In the genomic region with DNA sequence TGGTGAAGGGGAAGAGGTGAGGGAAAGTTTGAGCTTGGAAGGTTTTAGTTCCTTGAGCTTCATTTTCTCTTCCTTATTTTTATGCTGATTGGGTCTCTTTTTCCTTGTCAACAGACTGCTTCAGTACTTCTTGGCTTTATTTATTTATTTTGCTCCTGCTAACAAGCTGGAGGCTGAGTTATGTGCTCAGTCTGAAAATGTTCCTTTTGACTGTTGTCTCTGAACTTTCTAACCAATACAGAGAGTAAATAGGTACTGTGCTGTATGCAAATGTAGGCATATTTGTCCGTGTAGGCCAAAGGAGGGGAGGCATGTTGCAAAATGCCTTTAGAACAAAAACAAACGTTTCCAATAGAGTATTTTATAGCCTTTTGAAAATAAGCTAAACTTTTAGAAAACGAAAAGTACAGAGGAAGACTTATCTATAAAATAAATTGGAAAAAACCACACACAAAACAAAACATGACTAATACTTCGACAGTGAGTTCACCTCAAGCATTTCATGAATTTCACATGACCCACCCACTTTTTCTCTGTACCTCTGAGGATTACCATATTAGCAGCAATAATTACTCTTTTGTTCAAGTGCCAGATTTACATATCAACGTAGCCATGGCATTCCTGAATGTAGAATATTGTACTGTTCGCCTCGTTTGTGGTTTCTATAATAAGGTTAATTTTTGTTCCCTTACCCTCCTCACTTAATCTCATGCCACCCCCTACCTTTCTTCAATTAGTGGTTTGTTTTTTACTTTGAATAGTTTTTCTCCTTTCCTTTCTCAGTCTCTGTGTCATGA, we compare ENCODE assay signal across 1 cellular context.
TF ChIP-seq lines count a peak whose summit lies in the region.

No MANE protein-coding gene starts in this region.

TF ChIP-seq in GM12878, 131 proteins besides CTCF, POLR2A, EP300 and RAD21 (continued from another document):
- TF ChIP-seq REST (IDR thresholded peaks at IDR 0.05; ENCODE audit: low read depth, low read length) (no peak), NFIC (IDR thresholded peaks at IDR 0.05; ENCODE audit: low read depth, low read length) (peak; percentile 86), ZNF384 (IDR thresholded peaks at IDR 0.05; ENCODE audit: borderline replicate concordance, low read depth, low read length) (no peak), ZNF592 (IDR thresholded peaks at IDR 0.05) (peak; percentile 59; the same call in 1 of the 2 replicates), TBL1XR1 (IDR thresholded peaks at IDR 0.05; ENCODE audit: low read depth, low read length) (peak; percentile 23; the same call in 1 of the 2 replicates), NBN (IDR thresholded peaks at IDR 0.05) (peak; percentile 54; the same call in 1 of the 2 replicates), JUND (IDR thresholded peaks at IDR 0.05; ENCODE audit: low read depth, low read length) (0 out of 2 replicates have a peak, but pooled peaks have one; percentile 41), DPF2 (IDR thresholded peaks at IDR 0.05) (peak; percentile 70; the same call in 1 of the 2 replicates), POU2F2 (IDR thresholded peaks at IDR 0.05; ENCODE audit: borderline replicate concordance, low read depth, low read length) (peak; percentile 86), SMARCA5 (IDR thresholded peaks at IDR 0.05) (peak; percentile 15; the same call in 1 of the 2 replicates), KAT2A (conservative IDR thresholded peaks at IDR 0.05; ENCODE audit: control insufficient read depth, low read depth, low read length) (no peak), SMC3 (IDR thresholded peaks at IDR 0.05; ENCODE audit: borderline replicate concordance, low read length) (0 out of 2 replicates have a peak, but pooled peaks have one; percentile 8), RUNX3 (IDR thresholded peaks at IDR 0.05; ENCODE audit: low read length) (peak; percentile 89), NR2F1 (conservative IDR thresholded peaks at IDR 0.05) (peak; percentile 48; the same call in 1 of the 2 replicates), FOXM1 (IDR thresholded peaks at IDR 0.05; ENCODE audit: low read depth, low read length) (peak; percentile 67; the same call in 1 of the 2 replicates), CREB1 (IDR thresholded peaks at IDR 0.05; ENCODE audit: low read depth) (0 out of 2 replicates have a peak, but pooled peaks have one; percentile 10), MYC (IDR thresholded peaks at IDR 0.05; ENCODE audit: insufficient read depth, insufficient read length, insufficient replicate concordance, low read length, severe bottlenecking) (no peak), SP1 (IDR thresholded peaks at IDR 0.05; ENCODE audit: low read depth, low read length) (no peak)
TF ChIP-seq in GM12878: peak in this region for 37.
